In the genomic region with DNA sequence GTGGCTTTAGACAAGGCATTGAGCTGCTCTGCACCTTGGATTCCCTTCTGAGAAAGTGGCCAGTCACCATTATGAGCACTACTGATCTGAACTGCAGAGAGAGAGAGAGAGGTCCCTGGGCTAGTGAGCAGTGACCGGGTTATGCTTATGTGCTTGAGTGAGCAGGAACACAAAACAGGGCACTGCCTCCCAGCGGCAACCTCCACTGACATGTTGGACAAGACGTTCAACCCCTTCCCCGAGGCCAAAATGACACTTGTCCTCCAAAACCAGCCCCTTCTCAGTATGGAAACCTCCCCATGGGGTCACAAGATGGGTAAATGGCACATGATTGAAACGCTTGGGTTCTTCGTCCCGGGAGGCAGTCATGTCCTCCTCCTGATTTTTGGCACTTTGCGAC, we compare ENCODE assay signal across 12 cellular contexts.
"Had no signal": no experiment of that assay in that cellular context is flagged by ENCODE, and none has a peak within 500 bp of the region (broad histone marks: within the 10 kb centered on the region; RNA-seq: fewer than 3 reads in every experiment).

No MANE protein-coding gene starts in this region.

- ATAC-seq: foreskin keratinocyte; naive thymus-derived CD4-positive, alpha-beta T cell; right cardiac atrium had no signal

- DNase-seq: erythroblast; foreskin keratinocyte; head of caudate nucleus; mesendoderm; naive thymus-derived CD4-positive, alpha-beta T cell; right cardiac atrium; small intestine; stimulated activated CD4-positive, alpha-beta T cell treated with anti-CD3 and anti-CD28 coated beads, Interleukin-12 subunit alpha, Interleukin-12 subunit beta, amount 100 ng/mL, for 4 hours; stimulated activated naive CD4-positive, alpha-beta T cell treated with Interleukin-2 at 50 U/mL for 16 hours; upper lobe of left lung; uterus had no signal

- H3K9me3 ChIP-seq: upper lobe of left lung, uterus had no signal

- H3K4me1 ChIP-seq: foreskin keratinocyte, upper lobe of left lung, uterus had no signal

- H3K4me3 ChIP-seq: hepatocyte, upper lobe of left lung, uterus had no signal

- H3K4me2 ChIP-seq: hepatocyte had no signal

- H2AFZ ChIP-seq: hepatocyte had no signal

- H3K27ac ChIP-seq: foreskin keratinocyte, hepatocyte, upper lobe of left lung, uterus had no signal

- H3K27me3 ChIP-seq: hepatocyte, upper lobe of left lung, uterus had no signal

- H3K36me3 ChIP-seq: upper lobe of left lung, uterus had no signal

- H3K79me2 ChIP-seq: hepatocyte had no signal
